In genomic region chr11:66265531-66266377, GRCh38 we compare ENCODE assay signal across 18 cellular contexts. TPM values are rescaled to one million over a fixed set of nuclear protein-coding genes. Genes with fewer than 3 reads are reported as not detected.
"Had no signal": no experiment of that assay in that cellular context is flagged by ENCODE, and none has a peak within 500 bp of the region (broad histone marks: within the 10 kb centered on the region; RNA-seq: fewer than 3 reads in every experiment).

No MANE protein-coding gene starts in this region.

- H3K36me3 ChIP-seq: ovary, right lobe of liver had no signal

- ATAC-seq: left colon; left ventricle myocardium superior; naive thymus-derived CD4-positive, alpha-beta T cell; right lobe of liver; stimulated activated naive B cell treated with anti-CD40 and anti-IgM and Interleukin-4, amounts not matched to agents 10 μg/mL and 1 μg/mL and 100 μg/mL, for 72 hours; stimulated activated naive CD8-positive, alpha-beta T cell treated with anti-CD3 and anti-CD28 coated beads, Interleukin-15, amount 100 ng/mL, for 72 hours had no signal

- H3K27ac ChIP-seq: epithelial cell of prostate, hepatocyte, right lobe of liver had no signal

- H3K27me3 ChIP-seq: dorsolateral prefrontal cortex, esophagus squamous epithelium, hepatocyte, ovary, right lobe of liver had no signal

- H3K9me3 ChIP-seq: esophagus squamous epithelium, ovary, right lobe of liver, thoracic aorta had no signal

- DNase-seq: cortex of kidney; dorsolateral prefrontal cortex; esophagus squamous epithelium; foreskin fibroblast; left ventricle myocardium superior; naive thymus-derived CD4-positive, alpha-beta T cell; right lobe of liver; stimulated activated naive B cell treated with anti-CD40 and anti-IgM and Interleukin-4, amounts not matched to agents 10 μg/mL and 1 μg/mL and 100 μg/mL, for 72 hours; stimulated activated naive CD8-positive, alpha-beta T cell treated with anti-CD3 and anti-CD28 coated beads, Interleukin-15, amount 100 ng/mL, for 72 hours; substantia nigra; trophoblast cell had no signal

- H3K4me3 ChIP-seq: hepatocyte, lung, right lobe of liver had no signal

- H2AFZ ChIP-seq: hepatocyte had no signal

RNA-seq across cellular contexts. Expression of gene CNIH2, which starts 12.2 kb away (rescaled TPM):
- total RNA-seq: left ventricle myocardium superior, skeletal muscle tissue, thoracic aorta had no signal
- polyA plus RNA-seq: naive thymus-derived CD4-positive, alpha-beta T cell had no signal

RNA-seq across cellular contexts. Expression of gene TMEM151A, which starts 25.9 kb away (rescaled TPM):
- total RNA-seq: esophagus squamous epithelium, skeletal muscle tissue had no signal
- polyA plus RNA-seq: naive thymus-derived CD4-positive, alpha-beta T cell had no signal
